1 cellular context compared by ENCODE assay signal in genomic region chr4:24574256-24574655, GRCh38.
TF ChIP-seq lines count a peak whose summit lies in the region.

No MANE protein-coding gene starts in this region.

TF ChIP-seq in WTC11, 78 proteins besides CTCF, POLR2A, EP300 and RAD21 (continued from another document):
- no peak for TF ChIP-seq ARID4B (CRISPR knock-in tag; IDR thresholded peaks at IDR 0.05; ENCODE audit: borderline replicate concordance)
- TF ChIP-seq ESRRA (CRISPR knock-in tag; IDR thresholded peaks at IDR 0.05; ENCODE audit: borderline replicate concordance), result no peak
- TF ChIP-seq, protein P1, sequence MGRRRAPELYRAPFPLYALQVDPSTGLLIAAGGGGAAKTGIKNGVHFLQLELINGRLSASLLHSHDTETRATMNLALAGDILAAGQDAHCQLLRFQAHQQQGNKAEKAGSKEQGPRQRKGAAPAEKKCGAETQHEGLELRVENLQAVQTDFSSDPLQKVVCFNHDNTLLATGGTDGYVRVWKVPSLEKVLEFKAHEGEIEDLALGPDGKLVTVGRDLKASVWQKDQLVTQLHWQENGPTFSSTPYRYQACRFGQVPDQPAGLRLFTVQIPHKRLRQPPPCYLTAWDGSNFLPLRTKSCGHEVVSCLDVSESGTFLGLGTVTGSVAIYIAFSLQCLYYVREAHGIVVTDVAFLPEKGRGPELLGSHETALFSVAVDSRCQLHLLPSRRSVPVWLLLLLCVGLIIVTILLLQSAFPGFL (CRISPR knock-in tag; IDR thresholded peaks at IDR 0.05; ENCODE audit: borderline replicate concordance), result no peak
- TF ChIP-seq, protein P2, sequence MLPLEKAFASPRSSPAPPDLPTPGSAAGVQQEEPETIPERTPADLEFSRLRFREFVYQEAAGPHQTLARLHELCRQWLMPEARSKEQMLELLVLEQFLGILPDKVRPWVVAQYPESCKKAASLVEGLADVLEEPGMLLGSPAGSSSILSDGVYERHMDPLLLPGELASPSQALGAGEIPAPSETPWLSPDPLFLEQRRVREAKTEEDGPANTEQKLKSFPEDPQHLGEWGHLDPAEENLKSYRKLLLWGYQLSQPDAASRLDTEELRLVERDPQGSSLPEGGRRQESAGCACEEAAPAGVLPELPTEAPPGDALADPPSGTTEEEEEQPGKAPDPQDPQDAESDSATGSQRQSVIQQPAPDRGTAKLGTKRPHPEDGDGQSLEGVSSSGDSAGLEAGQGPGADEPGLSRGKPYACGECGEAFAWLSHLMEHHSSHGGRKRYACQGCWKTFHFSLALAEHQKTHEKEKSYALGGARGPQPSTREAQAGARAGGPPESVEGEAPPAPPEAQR (CRISPR knock-in tag; IDR thresholded peaks at IDR 0.05), result no peak
